In genomic region chr4:162988530-162988929, GRCh38 we compare ENCODE assay signal across 3 cellular contexts.
"Had no signal": no experiment of that assay in that cellular context is flagged by ENCODE, and none has a peak within 500 bp of the region (broad histone marks: within the 10 kb centered on the region; RNA-seq: fewer than 3 reads in every experiment).

No MANE protein-coding gene starts in this region.

- H3K4me3 ChIP-seq: GM12878 had no signal

- ATAC-seq: GM12878 had no signal

- DNase-seq: GDM1, GF-D8 had no signal
